Comparison of ENCODE assay signal across 8 cellular contexts in the genomic region with DNA sequence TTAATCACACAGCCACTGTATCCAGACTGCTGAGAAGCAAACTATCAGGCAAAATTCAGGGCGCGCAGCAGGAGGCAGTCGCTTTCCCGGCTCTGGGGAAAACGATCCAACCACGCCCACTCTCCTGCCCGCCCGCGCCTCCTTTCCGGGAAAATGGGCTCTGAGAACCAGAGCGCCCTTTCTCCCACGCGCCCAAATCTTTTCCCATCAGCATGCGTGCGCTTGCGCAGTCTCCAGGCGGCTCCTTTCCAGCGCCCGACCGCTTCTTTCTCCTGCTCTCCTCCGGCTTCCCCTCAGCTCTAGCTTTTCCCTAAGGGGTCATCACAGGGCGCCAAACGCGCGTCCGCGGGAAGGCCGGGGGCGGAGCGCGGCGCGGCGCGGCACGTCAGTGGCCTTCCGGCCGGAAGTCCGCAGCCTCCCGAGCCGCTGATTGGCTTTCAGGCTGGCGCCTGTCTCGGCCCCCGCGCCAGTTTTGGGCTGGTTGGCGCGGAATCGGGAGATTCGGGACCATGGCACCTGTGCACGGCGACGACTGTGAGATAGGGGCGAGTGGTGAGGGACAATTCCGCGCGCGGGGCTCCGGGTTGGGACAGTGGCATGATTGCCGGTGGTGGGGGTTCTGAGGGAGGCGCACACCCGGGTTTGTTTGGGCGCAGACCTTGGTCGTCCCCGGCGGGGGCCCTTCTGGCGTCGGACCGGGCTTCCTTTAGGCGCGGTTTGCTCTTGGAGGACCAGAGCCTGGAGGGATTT. TPM values are rescaled to one million over a fixed set of nuclear protein-coding genes. Genes with fewer than 3 reads are reported as not detected.
DNase-seq lines count a peak whose midpoint lies in the region; ATAC-seq, FAIRE-seq and TF ChIP-seq lines count a peak whose summit lies in the region.

A gene with protein sequence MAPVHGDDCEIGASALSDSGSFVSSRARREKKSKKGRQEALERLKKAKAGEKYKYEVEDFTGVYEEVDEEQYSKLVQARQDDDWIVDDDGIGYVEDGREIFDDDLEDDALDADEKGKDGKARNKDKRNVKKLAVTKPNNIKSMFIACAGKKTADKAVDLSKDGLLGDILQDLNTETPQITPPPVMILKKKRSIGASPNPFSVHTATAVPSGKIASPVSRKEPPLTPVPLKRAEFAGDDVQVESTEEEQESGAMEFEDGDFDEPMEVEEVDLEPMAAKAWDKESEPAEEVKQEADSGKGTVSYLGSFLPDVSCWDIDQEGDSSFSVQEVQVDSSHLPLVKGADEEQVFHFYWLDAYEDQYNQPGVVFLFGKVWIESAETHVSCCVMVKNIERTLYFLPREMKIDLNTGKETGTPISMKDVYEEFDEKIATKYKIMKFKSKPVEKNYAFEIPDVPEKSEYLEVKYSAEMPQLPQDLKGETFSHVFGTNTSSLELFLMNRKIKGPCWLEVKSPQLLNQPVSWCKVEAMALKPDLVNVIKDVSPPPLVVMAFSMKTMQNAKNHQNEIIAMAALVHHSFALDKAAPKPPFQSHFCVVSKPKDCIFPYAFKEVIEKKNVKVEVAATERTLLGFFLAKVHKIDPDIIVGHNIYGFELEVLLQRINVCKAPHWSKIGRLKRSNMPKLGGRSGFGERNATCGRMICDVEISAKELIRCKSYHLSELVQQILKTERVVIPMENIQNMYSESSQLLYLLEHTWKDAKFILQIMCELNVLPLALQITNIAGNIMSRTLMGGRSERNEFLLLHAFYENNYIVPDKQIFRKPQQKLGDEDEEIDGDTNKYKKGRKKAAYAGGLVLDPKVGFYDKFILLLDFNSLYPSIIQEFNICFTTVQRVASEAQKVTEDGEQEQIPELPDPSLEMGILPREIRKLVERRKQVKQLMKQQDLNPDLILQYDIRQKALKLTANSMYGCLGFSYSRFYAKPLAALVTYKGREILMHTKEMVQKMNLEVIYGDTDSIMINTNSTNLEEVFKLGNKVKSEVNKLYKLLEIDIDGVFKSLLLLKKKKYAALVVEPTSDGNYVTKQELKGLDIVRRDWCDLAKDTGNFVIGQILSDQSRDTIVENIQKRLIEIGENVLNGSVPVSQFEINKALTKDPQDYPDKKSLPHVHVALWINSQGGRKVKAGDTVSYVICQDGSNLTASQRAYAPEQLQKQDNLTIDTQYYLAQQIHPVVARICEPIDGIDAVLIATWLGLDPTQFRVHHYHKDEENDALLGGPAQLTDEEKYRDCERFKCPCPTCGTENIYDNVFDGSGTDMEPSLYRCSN (N-terminal part only) (plus strand): TSS at position 466 of the 750 bp plus-strand sequence. CDS start 44 bp downstream, at position 510.

- peak; percentile 70 for DNase-seq in GM12891 (ENCODE audit: insufficient read length, low spot score)
- peak; percentile 95 to 99 (median 98) for DNase-seq in NCI-H1417 (lab: John Stamatoyannopoulos, UW)
- peak; percentile 96 for DNase-seq in SW480 (ENCODE audit: low spot score)
- DNase-seq in cardiac septum (ENCODE audit: low spot score): peak; percentile 94
- DNase-seq in tibial artery: peak; percentile 87 to 97

- peak within 1 kb of the TSS; percentile 73 for H3K4me3 ChIP-seq in parathyroid adenoma (ENCODE audit: low read depth, low read length)
- H3K4me3 ChIP-seq in tibial artery: peak within 1 kb of the TSS; percentile 64 to 67

- H3K9ac ChIP-seq in parathyroid adenoma: no peak within 1 kb of the TSS

- FAIRE-seq in GM12891 (lab: Jason Lieb, UNC): peak; percentile 90

- H3K27me3 ChIP-seq in parathyroid adenoma (ENCODE audit: control insufficient read depth, insufficient read depth, low read length): no peaks in the 10 kb centered on the region
- no peaks in the 10 kb centered on the region for H3K27me3 ChIP-seq in tibial artery

- peak within 1 kb of the TSS; percentile 22 for H3K27ac ChIP-seq in adipose tissue (ENCODE audit: low read depth, low read length)
- peak within 1 kb of the TSS; percentile 66 for H3K27ac ChIP-seq in parathyroid adenoma
- peak within 1 kb of the TSS; percentile 76 to 82 for H3K27ac ChIP-seq in tibial artery

- H3K9me3 ChIP-seq in parathyroid adenoma (ENCODE audit: control insufficient read depth, low read length) (no peaks in the 10 kb centered on the region), tibial artery (no peaks in the 10 kb centered on the region)

- intact Hi-C loops in cardiac septum (cut with DNase I): no loop called here
- intact Hi-C loops in tibial artery (cut with DNase I; ENCODE audit: low total_unique reads): no loop called here

- 0 to 41% (median 0%) methylated on average over 47 to 70 of the region's 70 CpGs for WGBS in adipose tissue, 3 donors

- peak; percentile 20 for TF ChIP-seq CTCF in parathyroid adenoma (IDR thresholded peaks at IDR 0.05)
- TF ChIP-seq CTCF in tibial artery (IDR thresholded peaks at IDR 0.05): peak in 1 of 2 experiments; percentile 10

- H2AFZ ChIP-seq in parathyroid adenoma: peak within 1 kb of the TSS; percentile 81

- TF ChIP-seq POLR2A in GM12891 (IDR thresholded peaks at IDR 0.05; ENCODE audit: low read depth, low read length): no peak

- H3K4me2 ChIP-seq in parathyroid adenoma (ENCODE audit: low read length): peak within 1 kb of the TSS; percentile 72

- H3K4me1 ChIP-seq in parathyroid adenoma (no peaks in the 10 kb centered on the region), tibial artery (peaks cover 0 to 7% (median 4%) of the 10 kb centered on the region in 4 donors)

- ATAC-seq in HG02763 (IDR thresholded peaks at IDR 0.05; ENCODE audit: unreplicated experiment): peak; percentile 95

- H3K36me3 ChIP-seq in parathyroid adenoma (ENCODE audit: control insufficient read depth, insufficient read depth, low read length) (no peaks in the 10 kb centered on the region), tibial artery (no peaks in the 10 kb centered on the region)

- H3K79me2 ChIP-seq in parathyroid adenoma: no peaks in the 10 kb centered on the region

TF ChIP-seq in GM12891, 5 proteins besides CTCF, POLR2A, EP300 and RAD21:
- TF ChIP-seq TAF1 (IDR thresholded peaks at IDR 0.05; ENCODE audit: low read depth, low read length): no peak
- no peak for TF ChIP-seq POLR2AphosphoS5 (IDR thresholded peaks at IDR 0.05; ENCODE audit: low read depth, low read length)
- no peak for TF ChIP-seq SPI1 (IDR thresholded peaks at IDR 0.05; ENCODE audit: low read depth, low read length)

RNA-seq across cellular contexts. Expression of the gene that starts here (rescaled TPM):
- polyA plus RNA-seq in GM12891 (2012; ENCODE audit: low read depth, missing spikeins): 13.1 TPM
- polyA plus RNA-seq in adipose tissue: 1 to 10 TPM; 2.8 to 4.4 (median 3.6) TPM
- 8.7 TPM for total RNA-seq in cardiac septum

Comparison
In these comparisons a context has a peak if more than half of its experiments do, and no peak if none do; other contexts are left out.
1. Peak in every context shown above with its lines: DNase-seq, ATAC-seq, H3K4me3 ChIP-seq and H3K27ac ChIP-seq.
2. H3K27ac ChIP-seq: peak in every context shown above with its lines; median percentile 79 in tibial artery; 66 in parathyroid adenoma; 22 in adipose tissue.